10 cellular contexts compared by ENCODE assay signal in the genomic region with DNA sequence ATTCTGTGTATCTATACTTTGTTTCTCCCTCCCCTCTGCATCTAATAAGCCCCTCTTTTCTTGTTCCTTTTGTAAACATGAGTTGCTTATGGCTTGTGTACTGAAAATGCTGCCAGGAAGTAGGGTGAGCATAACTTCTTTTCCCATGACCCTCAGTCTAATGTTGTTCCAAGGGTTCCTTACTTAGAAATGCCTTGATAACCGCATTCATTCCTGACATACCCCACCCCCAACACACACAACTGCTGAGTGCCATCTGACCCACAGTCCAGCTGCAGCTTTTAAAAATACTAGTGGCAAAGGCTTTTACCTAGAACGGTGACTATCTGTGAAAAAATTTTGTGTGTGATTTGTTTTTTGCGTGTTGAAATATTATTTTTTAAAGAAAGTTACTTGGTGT. TPM values are rescaled to one million over a fixed set of nuclear protein-coding genes. Genes with fewer than 3 reads are reported as not detected.
A peak's percentile ranks its signal among the peaks of the same experiment; 100 is the strongest.
DNase-seq lines count a peak whose midpoint lies in the region; ATAC-seq and TF ChIP-seq lines count a peak whose summit lies in the region.
"Had no signal": no experiment of that assay in that cellular context is flagged by ENCODE, and none has a peak within 500 bp of the region (broad histone marks: within the 10 kb centered on the region; RNA-seq: fewer than 3 reads in every experiment).

No MANE protein-coding gene starts in this region.

- peak; percentile 94 for DNase-seq in LHCN-M2 (ENCODE audit: low read depth)
- DNase-seq in epidermal melanocyte (ENCODE audit: insufficient read length, low spot score): peak; percentile 73
- DNase-seq in mucosa of gallbladder (ENCODE audit: low spot score): peak; percentile 27
- no peak for DNase-seq in foreskin keratinocyte
- DNase-seq in GM20000 (ENCODE audit: low spot score): no peak
- DNase-seq: NCI-H524 treated with DMSO at 0.1 percent for 48 hours had no signal

- ATAC-seq in HG02938 (IDR thresholded peaks at IDR 0.05; ENCODE audit: unreplicated experiment) (no peak), foreskin keratinocyte (no peak), GM21447 (IDR thresholded peaks at IDR 0.05; ENCODE audit: unreplicated experiment) (no peak)

- H3K79me2 ChIP-seq in ACC112 (ENCODE audit: control insufficient read depth, insufficient read depth, low read length, unreplicated experiment): peaks cover 3% of the 10 kb centered on the region

- H3K4me1 ChIP-seq in ACC112 (ENCODE audit: control insufficient read depth, insufficient read depth, low read length, unreplicated experiment) (peaks cover 23% of the 10 kb centered on the region), foreskin keratinocyte (no peaks in the 10 kb centered on the region)

- H3K27me3 ChIP-seq in ACC112 (ENCODE audit: insufficient read depth, low read length): no peaks in the 10 kb centered on the region
- H3K27me3 ChIP-seq in foreskin keratinocyte: no peaks in the 10 kb centered on the region
- H3K27me3 ChIP-seq: BLaER1 treated with 17β-estradiol and CSF1 and Interleukin-3, amounts not matched to agents 10 nM and 100 nM had no signal

- no peak overlapping the region for H2AFZ ChIP-seq in ACC112 (ENCODE audit: low read length, unreplicated experiment)

- no peak for TF ChIP-seq CTCF in foreskin keratinocyte (conservative IDR thresholded peaks at IDR 0.05)
- no peak for TF ChIP-seq CTCF in GM20000 (IDR thresholded peaks at IDR 0.05; ENCODE audit: extremely low read depth, missing control alignments)

- no peak overlapping the region for H3K4me3 ChIP-seq in ACC112 (ENCODE audit: low read depth, low read length)
- H3K4me3 ChIP-seq: BLaER1 treated with 17β-estradiol and CSF1 and Interleukin-3, amounts not matched to agents 10 nM and 100 nM had no signal

- H3K36me3 ChIP-seq in ACC112 (ENCODE audit: insufficient read depth, low read length): no peaks in the 10 kb centered on the region

- H3K27ac ChIP-seq in ACC112 (ENCODE audit: low read depth, low read length): peak overlapping the region; percentile 46
- no peak overlapping the region for H3K27ac ChIP-seq in foreskin keratinocyte
- H3K27ac ChIP-seq: BLaER1 treated with 17β-estradiol and CSF1 and Interleukin-3, amounts not matched to agents 10 nM and 100 nM had no signal

RNA-seq across cellular contexts. Expression of gene ARHGAP42, which starts 52.5 kb away (rescaled TPM):
- total RNA-seq in LHCN-M2 (2014; rRNA removed) (7.4 and 10.3 TPM in 2 replicates), mucosa of gallbladder (25.1 TPM), foreskin keratinocyte (3.7 and 4.6 TPM in 2 replicates)
- polyA plus RNA-seq in LHCN-M2 (2012): 1.4 TPM
- 0.93 and 1.0 TPM in 2 replicates for polyA plus RNA-seq in foreskin keratinocyte

Comparison
In these comparisons a context has a peak if more than half of its experiments do, and no peak if none do; other contexts are left out.
1. DNase-seq: peak in LHCN-M2 (single experiment), epidermal melanocyte (single experiment) and mucosa of gallbladder (single experiment); none in foreskin keratinocyte (0 of 2) and GM20000 (single experiment).